ENCODE assay signal across 24 cellular contexts in genomic region chr17:6998855-6999508, GRCh38. TPM values are rescaled to one million over a fixed set of nuclear protein-coding genes. Genes with fewer than 3 reads are reported as not detected.
A peak's percentile ranks its signal among the peaks of the same experiment; 100 is the strongest.
DNase-seq lines count a peak whose midpoint lies in the region; ATAC-seq, FAIRE-seq and TF ChIP-seq lines count a peak whose summit lies in the region.
"Had no signal": no experiment of that assay in that cellular context is flagged by ENCODE, and none has a peak within 500 bp of the region (broad histone marks: within the 10 kb centered on the region; RNA-seq: fewer than 3 reads in every experiment).

No MANE protein-coding gene starts in this region.

- no peak overlapping the region for H3K4me3 Mint-ChIP-seq in T-helper 17 cell
- no peak overlapping the region for H3K4me3 Mint-ChIP-seq in stimulated activated naive B cell treated with anti-CD40 and anti-IgM and Interleukin-4, amounts not matched to agents 10 μg/mL and 1 μg/mL and 100 μg/mL, for 72 hours
- H3K4me3 Mint-ChIP-seq: B cell; CD4-positive, alpha-beta T cell; GM23338 had no signal

- H3K27me3 ChIP-seq in endothelial cell of umbilical vein (ENCODE audit: control insufficient read depth in 2 of 2, insufficient read depth in 2 of 2, low read length in 2 of 2) (no peaks in the 10 kb centered on the region), prostate gland (replicated peaks; ENCODE audit: insufficient read depth) (no peaks in the 10 kb centered on the region)
- H3K27me3 ChIP-seq: BLaER1 treated with 17β-estradiol and CSF1 and Interleukin-3, amounts not matched to agents 10 nM and 100 nM had no signal

- H3K9ac ChIP-seq in endothelial cell of umbilical vein (replicated peaks; ENCODE audit: extremely low read depth, insufficient read depth, low read length) = no peak overlapping the region
- H3K9ac ChIP-seq: BLaER1 treated with 17β-estradiol and CSF1 and Interleukin-3, amounts not matched to agents 10 nM and 100 nM had no signal

- CTCF ChIA-PET in A549 (lab: Yijun Ruan, JAX) (interaction anchor here (0.8 to 15.6 kb wide), 10 partner anchors 8 to 333 kb away, joined by 3 to 293 read pairs (median 4); partner anchors contain the start of gene SLC13A5), endothelial cell of umbilical vein (lab: Charles Lee) (no interaction called here)

- H3K9me1 ChIP-seq in endothelial cell of umbilical vein (replicated peaks; ENCODE audit: control insufficient read depth, extremely low read depth, insufficient read depth, low read length) = no peaks in the 10 kb centered on the region

- H3K4me3 ChIP-seq in A549 (no peak overlapping the region), endothelial cell of umbilical vein (replicated peaks in 1 of 3; ENCODE audit: insufficient read depth in 1 of 3, low read depth in 1 of 3, low read length in 3 of 3) (no peak overlapping the region), prostate gland (no peak overlapping the region)
- H3K4me3 ChIP-seq: BLaER1 treated with 17β-estradiol and CSF1 and Interleukin-3, amounts not matched to agents 10 nM and 100 nM; GM23338 had no signal

- H3K4me1 Mint-ChIP-seq in T-helper 17 cell = peaks cover 21% of the 10 kb centered on the region
- peaks cover 10 to 18% of the 10 kb centered on the region in 2 donors for H3K4me1 Mint-ChIP-seq in stimulated activated naive B cell treated with anti-CD40 and anti-IgM and Interleukin-4, amounts not matched to agents 10 μg/mL and 1 μg/mL and 100 μg/mL, for 72 hours

- TF ChIP-seq POLR2A in A549 (IDR thresholded peaks at IDR 0.05; ENCODE audit: low read length) = no peak
- no peak for TF ChIP-seq POLR2A in endothelial cell of umbilical vein (IDR thresholded peaks at IDR 0.05; ENCODE audit: low read depth, low read length)
- TF ChIP-seq POLR2A in prostate gland (IDR thresholded peaks at IDR 0.05) = no peak

- H2AFZ ChIP-seq in endothelial cell of umbilical vein (ENCODE audit: low read depth, low read length) = no peak overlapping the region
- H2AFZ ChIP-seq: GM23338 had no signal

- H3K79me2 ChIP-seq in endothelial cell of umbilical vein (ENCODE audit: control insufficient read depth, insufficient read depth, low read length) = no peaks in the 10 kb centered on the region

- H3K27ac ChIP-seq in A549 = no peak overlapping the region
- H3K27ac ChIP-seq in endothelial cell of umbilical vein (ENCODE audit: insufficient read depth, low read depth, low read length) = no peak overlapping the region
- H3K27ac ChIP-seq in prostate gland = no peak overlapping the region
- H3K27ac ChIP-seq: 22Rv1; BLaER1 treated with 17β-estradiol and CSF1 and Interleukin-3, amounts not matched to agents 10 nM and 100 nM; HL-60 had no signal

- DNase-seq in A549 (ENCODE audit: low read depth in 1 of 2, low spot score in 1 of 2) (no peak), T-helper 17 cell (no peak), endothelial cell of umbilical vein (ENCODE audit: low read depth, low spot score) (no peak), prostate gland (ENCODE audit: low spot score) (no peak), NCI-H1092 treated with DMSO at 0.1 percent for 48 hours (lab: John Stamatoyannopoulos, UW) (no peak), UCSD-AML1 (lab: John Stamatoyannopoulos, UW; ENCODE audit: unreplicated experiment) (no peak)
- no peak for DNase-seq in stimulated activated naive B cell treated with anti-CD40 and anti-IgM and Interleukin-4, amounts not matched to agents 10 μg/mL and 1 μg/mL and 100 μg/mL, for 72 hours
- DNase-seq: CD4-positive, alpha-beta T cell; DMS153; DMS79; GDM1; HCEC 1CT had no signal

- H3K4me2 ChIP-seq in A549 (no peak overlapping the region), endothelial cell of umbilical vein (ENCODE audit: insufficient read depth, low read length) (no peak overlapping the region)
- H3K4me2 ChIP-seq: BLaER1 treated with 17β-estradiol and CSF1 and Interleukin-3, amounts not matched to agents 10 nM and 100 nM; GM23338 had no signal

- 78% methylated on average over 11 of the region's 11 CpGs for WGBS in A549 (ENCODE audit: missing lambda C conversion rate)
- WGBS in prostate gland = 82% methylated on average over 11 of the region's 11 CpGs

- dilution Hi-C loops in endothelial cell of umbilical vein (cut with MboI; ENCODE audit: extremely low pct_ligation_motif_present, low sequenced_read_pairs) = no loop called here

- H3K9me3 ChIP-seq in A549 = no peaks in the 10 kb centered on the region
- no peaks in the 10 kb centered on the region for H3K9me3 ChIP-seq in T-helper 17 cell (ENCODE audit: control insufficient read depth, low read length, poor library complexity, severe bottlenecking)
- H3K9me3 ChIP-seq in endothelial cell of umbilical vein (replicated peaks; ENCODE audit: control insufficient read depth, insufficient read depth, low read length) = no peaks in the 10 kb centered on the region
- H3K9me3 ChIP-seq in prostate gland = no peaks in the 10 kb centered on the region
- H3K9me3 ChIP-seq: BLaER1 treated with 17β-estradiol and CSF1 and Interleukin-3, amounts not matched to agents 10 nM and 100 nM had no signal

- no peaks in the 10 kb centered on the region for H3K27me3 Mint-ChIP-seq in T-helper 17 cell
- no peaks in the 10 kb centered on the region for H3K27me3 Mint-ChIP-seq in stimulated activated naive B cell treated with anti-CD40 and anti-IgM and Interleukin-4, amounts not matched to agents 10 μg/mL and 1 μg/mL and 100 μg/mL, for 72 hours
- H3K27me3 Mint-ChIP-seq: B cell; CD4-positive, alpha-beta T cell had no signal

- no peak for TF ChIP-seq RAD21 in A549 (conservative IDR thresholded peaks at IDR 0.05 in 1 of 2, IDR thresholded peaks at IDR 0.05 in 1 of 2)

- peak overlapping the region; percentile 9 for H3K27ac Mint-ChIP-seq in T-helper 17 cell
- peak overlapping the region; percentile 11 for H3K27ac Mint-ChIP-seq in stimulated activated naive B cell treated with anti-CD40 and anti-IgM and Interleukin-4, amounts not matched to agents 10 μg/mL and 1 μg/mL and 100 μg/mL, for 72 hours
- H3K27ac Mint-ChIP-seq: B cell; CD4-positive, alpha-beta T cell; GM23338 had no signal

- peaks cover 26% of the 10 kb centered on the region for H3K36me3 Mint-ChIP-seq in T-helper 17 cell (ENCODE audit: low read depth)
- peaks cover 46 to 71% of the 10 kb centered on the region in 2 donors for H3K36me3 Mint-ChIP-seq in stimulated activated naive B cell treated with anti-CD40 and anti-IgM and Interleukin-4, amounts not matched to agents 10 μg/mL and 1 μg/mL and 100 μg/mL, for 72 hours

- FAIRE-seq in A549 (lab: Jason Lieb, UNC) = no peak
- FAIRE-seq in endothelial cell of umbilical vein (lab: Jason Lieb, UNC) = no peak
- FAIRE-seq: GM12892, GM18507, H54 had no signal

- POLR2A ChIA-PET in A549 (lab: Yijun Ruan, JAX) = interaction anchor here (0.5 kb wide), 1 partner anchor 88 kb away, joined by 3 read pairs; no protein-coding TSS in a partner anchor
- POLR2A ChIA-PET in endothelial cell of umbilical vein (lab: Charles Lee) = no interaction called here

- peaks cover 2% of the 10 kb centered on the region for H4K20me1 ChIP-seq in endothelial cell of umbilical vein (replicated peaks; ENCODE audit: control insufficient read depth, extremely low read depth, insufficient read depth, low read length)

- TF ChIP-seq CTCF in A549 (IDR thresholded peaks at IDR 0.05) = no peak
- no peak for TF ChIP-seq CTCF in endothelial cell of umbilical vein (IDR thresholded peaks at IDR 0.05; ENCODE audit: extremely low read depth in 1 of 2, insufficient read depth in 1 of 2, low read depth in 1 of 2, low read length in 2 of 2)
- TF ChIP-seq CTCF in prostate gland (IDR thresholded peaks at IDR 0.05) = no peak

- peaks cover 16 to 21% of the 10 kb centered on the region in 2 experiments for H3K36me3 ChIP-seq in endothelial cell of umbilical vein (ENCODE audit: control insufficient read depth in 2 of 2, extremely low read depth in 1 of 2, insufficient read depth in 2 of 2, low read length in 2 of 2)
- H3K36me3 ChIP-seq in prostate gland = peaks cover 0 to 3% of the 10 kb centered on the region in 2 donors

- ATAC-seq in A549 = no peak
- no peak for ATAC-seq in T-helper 17 cell
- ATAC-seq in stimulated activated naive B cell treated with anti-CD40 and anti-IgM and Interleukin-4, amounts not matched to agents 10 μg/mL and 1 μg/mL and 100 μg/mL, for 72 hours (replicated peaks) = no peak
- ATAC-seq: GM23338 had no signal

- intact Hi-C loops in endothelial cell of umbilical vein (cut with micrococcal nuclease) (no loop called here), prostate gland (cut with DNase I) (no loop called here)

- no TSS peak for BruUV-seq in endothelial cell of umbilical vein (replicated peaks; lab: Mats Ljungman, UMichigan)

- H3K9me3 Mint-ChIP-seq in stimulated activated naive B cell treated with anti-CD40 and anti-IgM and Interleukin-4, amounts not matched to agents 10 μg/mL and 1 μg/mL and 100 μg/mL, for 72 hours = no peaks in the 10 kb centered on the region
- H3K9me3 Mint-ChIP-seq: CD4-positive, alpha-beta T cell; GM23338 had no signal

- H3K4me1 ChIP-seq in A549 (no peaks in the 10 kb centered on the region), endothelial cell of umbilical vein (ENCODE audit: control insufficient read depth, extremely low read depth, insufficient read depth, low read length) (no peaks in the 10 kb centered on the region), prostate gland (replicated peaks) (no peaks in the 10 kb centered on the region)

- TF ChIP-seq EP300 in A549 (IDR thresholded peaks at IDR 0.05) = no peak

RNA-seq across cellular contexts. Expression of gene ALOX12, which starts 3.1 kb away (rescaled TPM):
- polyA plus RNA-seq in A549 (2011; rRNA removed) (not detected in 2 replicates), A549 (2017; fragmentation: RNase III; extraction: RNeasy Plus Mini Kit Qiagen cat#74134 plus additional on column Dnase treatment) (not detected in 3 replicates), endothelial cell of umbilical vein (not detected in 2 replicates)
- not detected in 2 replicates for polyA plus RNA-seq in A549 (2012; cell fraction: cytosol; rRNA removed)
- 0.02 TPM in 1 of 2 replicates, not detected in the other for polyA plus RNA-seq in A549 (2012; cell fraction: nucleus; rRNA removed)
- not detected in 2 replicates for polyA minus RNA-seq in A549 (2011; rRNA and poly(A)+ RNA removed)
- total RNA-seq in T-helper 17 cell (10 to 100 TPM in 1 of 2 donors, 1 to 10 TPM in 1; 1.2 to 32.0 TPM), endothelial cell of umbilical vein (not detected in 2 replicates), prostate gland (under 1 TPM; 0.27 to 0.62 TPM)
- 0.03 TPM in 1 of 2 replicates, not detected in the other for polyA plus RNA-seq in endothelial cell of umbilical vein (2011; cell fraction: cytosol; rRNA removed)
- not detected in 2 replicates for polyA plus RNA-seq in endothelial cell of umbilical vein (2011; cell fraction: nucleus; rRNA removed)
- 0.16 and 0.52 TPM in 2 replicates for polyA plus RNA-seq in endothelial cell of umbilical vein (2012)
- not detected in 2 replicates for polyA minus RNA-seq in endothelial cell of umbilical vein
- polyA minus RNA-seq in endothelial cell of umbilical vein (2011; cell fraction: cytosol; rRNA and poly(A)+ RNA removed) = not detected
- not detected in 2 replicates for polyA minus RNA-seq in endothelial cell of umbilical vein (2011; cell fraction: nucleus; rRNA and poly(A)+ RNA removed)
- total RNA-seq: A673; B cell; CD4-positive, alpha-beta T cell; Daoy; HT1080 had no signal
- polyA plus RNA-seq: AG04450 had no signal

RNA-seq across cellular contexts. Expression of gene RNASEK, which starts 13.4 kb away (rescaled TPM):
- polyA plus RNA-seq in A549 (2011; rRNA removed) = 185 and 210 TPM in 2 replicates
- 152 and 203 TPM in 2 replicates for polyA plus RNA-seq in A549 (2012; cell fraction: cytosol; rRNA removed)
- polyA plus RNA-seq in A549 (2012; cell fraction: nucleus; rRNA removed) = 129 and 138 TPM in 2 replicates
- polyA plus RNA-seq in A549 (2017; fragmentation: RNase III; extraction: RNeasy Plus Mini Kit Qiagen cat#74134 plus additional on column Dnase treatment) = 388 to 426 TPM (median 424 TPM) in 3 replicates
- 81.0 and 92.3 TPM in 2 replicates for polyA minus RNA-seq in A549 (2011; rRNA and poly(A)+ RNA removed)
- total RNA-seq in T-helper 17 cell = 100 to 1,000 TPM; 141 to 150 TPM
- 272 and 287 TPM in 2 replicates for total RNA-seq in endothelial cell of umbilical vein
- polyA plus RNA-seq in endothelial cell of umbilical vein = 309 and 319 TPM in 2 replicates
- polyA plus RNA-seq in endothelial cell of umbilical vein (2011; cell fraction: cytosol; rRNA removed) = 279 and 315 TPM in 2 replicates
- 116 and 141 TPM in 2 replicates for polyA plus RNA-seq in endothelial cell of umbilical vein (2011; cell fraction: nucleus; rRNA removed)
- 589 and 679 TPM in 2 replicates for polyA plus RNA-seq in endothelial cell of umbilical vein (2012)
- 196 and 216 TPM in 2 replicates for polyA minus RNA-seq in endothelial cell of umbilical vein
- polyA minus RNA-seq in endothelial cell of umbilical vein (2011; cell fraction: cytosol; rRNA and poly(A)+ RNA removed) = 135 TPM
- polyA minus RNA-seq in endothelial cell of umbilical vein (2011; cell fraction: nucleus; rRNA and poly(A)+ RNA removed) = 63.9 and 81.2 TPM in 2 replicates
- total RNA-seq in prostate gland = 100 to 1,000 TPM; 348 to 418 TPM

RNA-seq across cellular contexts. Expression of gene BCL6B, which starts 23.9 kb away (rescaled TPM):
- polyA plus RNA-seq in A549 (2011; rRNA removed) (0.16 TPM in 1 of 2 replicates, not detected in the other), A549 (2017; fragmentation: RNase III; extraction: RNeasy Plus Mini Kit Qiagen cat#74134 plus additional on column Dnase treatment) (0.03 to 0.04 TPM in 2 of 3 replicates, not detected in the other), endothelial cell of umbilical vein (93.5 and 94.5 TPM in 2 replicates)
- 0.01 TPM in 1 of 2 replicates, not detected in the other for polyA plus RNA-seq in A549 (2012; cell fraction: cytosol; rRNA removed)
- polyA plus RNA-seq in A549 (2012; cell fraction: nucleus; rRNA removed) = 0.02 and 0.05 TPM in 2 replicates
- polyA minus RNA-seq in A549 (2011; rRNA and poly(A)+ RNA removed) = not detected in 2 replicates
- total RNA-seq in T-helper 17 cell (under 1 TPM in 1 of 2 donors, not detected in 1; 0.17 TPM), endothelial cell of umbilical vein (160 and 163 TPM in 2 replicates), prostate gland (1 to 10 TPM in 1 of 2 donors, under 1 TPM in 1; 0.96 to 4.0 TPM)
- 43.3 and 56.6 TPM in 2 replicates for polyA plus RNA-seq in endothelial cell of umbilical vein (2011; cell fraction: cytosol; rRNA removed)
- polyA plus RNA-seq in endothelial cell of umbilical vein (2011; cell fraction: nucleus; rRNA removed) = 146 and 202 TPM in 2 replicates
- 100 and 123 TPM in 2 replicates for polyA plus RNA-seq in endothelial cell of umbilical vein (2012)
- 66.4 and 74.7 TPM in 2 replicates for polyA minus RNA-seq in endothelial cell of umbilical vein
- not detected for polyA minus RNA-seq in endothelial cell of umbilical vein (2011; cell fraction: cytosol; rRNA and poly(A)+ RNA removed)
- 69.6 and 113 TPM in 2 replicates for polyA minus RNA-seq in endothelial cell of umbilical vein (2011; cell fraction: nucleus; rRNA and poly(A)+ RNA removed)
- total RNA-seq: CD4-positive, alpha-beta T cell; Daoy; HT1080 had no signal
- polyA plus RNA-seq: AG04450 had no signal

RNA-seq across cellular contexts. Expression of gene SLC16A13, which starts 36.8 kb away (rescaled TPM):
- polyA plus RNA-seq in A549 (2011; rRNA removed) (6.2 and 8.0 TPM in 2 replicates), A549 (2017; fragmentation: RNase III; extraction: RNeasy Plus Mini Kit Qiagen cat#74134 plus additional on column Dnase treatment) (6.2 to 10.9 TPM (median 10.4 TPM) in 3 replicates), endothelial cell of umbilical vein (16.8 and 18.4 TPM in 2 replicates)
- polyA plus RNA-seq in A549 (2012; cell fraction: cytosol; rRNA removed) = 7.9 and 11.7 TPM in 2 replicates
- polyA plus RNA-seq in A549 (2012; cell fraction: nucleus; rRNA removed) = 16.2 and 19.5 TPM in 2 replicates
- polyA minus RNA-seq in A549 (2011; rRNA and poly(A)+ RNA removed) = 8.2 and 8.4 TPM in 2 replicates
- total RNA-seq in T-helper 17 cell (1 to 10 TPM; 3.3 to 4.6 TPM), endothelial cell of umbilical vein (18.6 and 24.7 TPM in 2 replicates), prostate gland (1 to 10 TPM; 1.7 to 1.8 TPM)
- 6.4 and 8.0 TPM in 2 replicates for polyA plus RNA-seq in endothelial cell of umbilical vein (2011; cell fraction: cytosol; rRNA removed)
- 8.8 and 10.8 TPM in 2 replicates for polyA plus RNA-seq in endothelial cell of umbilical vein (2011; cell fraction: nucleus; rRNA removed)
- polyA plus RNA-seq in endothelial cell of umbilical vein (2012) = 7.9 and 12.0 TPM in 2 replicates
- polyA minus RNA-seq in endothelial cell of umbilical vein = 13.8 and 17.9 TPM in 2 replicates
- 1.8 TPM for polyA minus RNA-seq in endothelial cell of umbilical vein (2011; cell fraction: cytosol; rRNA and poly(A)+ RNA removed)
- polyA minus RNA-seq in endothelial cell of umbilical vein (2011; cell fraction: nucleus; rRNA and poly(A)+ RNA removed) = 5.2 and 6.5 TPM in 2 replicates

RNA-seq across cellular contexts. Expression of gene SLC16A11, which starts 44.9 kb away (rescaled TPM):
- polyA plus RNA-seq in A549 (2011; rRNA removed) = not detected in 2 replicates
- polyA plus RNA-seq in A549 (2012; cell fraction: cytosol; rRNA removed) = not detected in 2 replicates
- polyA plus RNA-seq in A549 (2012; cell fraction: nucleus; rRNA removed) = 0.08 TPM in 1 of 2 replicates, not detected in the other
- polyA plus RNA-seq in A549 (2017; fragmentation: RNase III; extraction: RNeasy Plus Mini Kit Qiagen cat#74134 plus additional on column Dnase treatment) = not detected in 3 replicates
- not detected in 2 replicates for polyA minus RNA-seq in A549 (2011; rRNA and poly(A)+ RNA removed)
- total RNA-seq in T-helper 17 cell = under 1 TPM in 1 of 2 donors, not detected in 1; 0.40 TPM
- 0.53 and 0.95 TPM in 2 replicates for total RNA-seq in endothelial cell of umbilical vein
- 1.1 and 1.4 TPM in 2 replicates for polyA plus RNA-seq in endothelial cell of umbilical vein
- 0.52 and 0.68 TPM in 2 replicates for polyA plus RNA-seq in endothelial cell of umbilical vein (2011; cell fraction: cytosol; rRNA removed)
- 1.8 and 2.0 TPM in 2 replicates for polyA plus RNA-seq in endothelial cell of umbilical vein (2011; cell fraction: nucleus; rRNA removed)
- polyA plus RNA-seq in endothelial cell of umbilical vein (2012) = 0.21 and 0.46 TPM in 2 replicates
- polyA minus RNA-seq in endothelial cell of umbilical vein = not detected in 2 replicates
- not detected for polyA minus RNA-seq in endothelial cell of umbilical vein (2011; cell fraction: cytosol; rRNA and poly(A)+ RNA removed)
- 1.2 TPM in 1 of 2 replicates, not detected in the other for polyA minus RNA-seq in endothelial cell of umbilical vein (2011; cell fraction: nucleus; rRNA and poly(A)+ RNA removed)
- 1 to 10 TPM; 1.8 to 2.3 TPM for total RNA-seq in prostate gland
- total RNA-seq: Daoy, HT1080 had no signal
- polyA plus RNA-seq: AG04450 had no signal

Comparison
In these comparisons a context has a peak if more than half of its experiments do, and no peak if none do; other contexts are left out.
1. RNA of gene BCL6B, which starts 23.9 kb away (total RNA-seq): 160 to 163 TPM in endothelial cell of umbilical vein; 0.96 to 4.0 TPM in prostate gland and 0.17 TPM in T-helper 17 cell; every median in the first group is over 10 times any median in the second.